ENCODE assay signal across 21 cellular contexts in genomic region chr1:220299337-220299736, GRCh38. TPM values are rescaled to one million over a fixed set of nuclear protein-coding genes. Genes with fewer than 3 reads are reported as not detected.
DNase-seq lines count a peak whose midpoint lies in the region; ATAC-seq, FAIRE-seq and TF ChIP-seq lines count a peak whose summit lies in the region.
"Had no signal": no experiment of that assay in that cellular context is flagged by ENCODE, and none has a peak within 500 bp of the region (broad histone marks: within the 10 kb centered on the region; RNA-seq: fewer than 3 reads in every experiment).

No MANE protein-coding gene starts in this region.

- H3K4me3 Mint-ChIP-seq in neural progenitor cell = no peak overlapping the region
- peak overlapping the region; percentile 27 for H3K4me3 Mint-ChIP-seq in type B pancreatic cell
- H3K4me3 Mint-ChIP-seq: CD4-positive, CD25-positive, alpha-beta regulatory T cell; CD8-positive, alpha-beta memory T cell; HFFc6 had no signal

- no peak overlapping the region for H3K4me3 ChIP-seq in K562
- H3K4me3 ChIP-seq in neural progenitor cell = no peak overlapping the region
- no peak overlapping the region for H3K4me3 ChIP-seq in left ventricle myocardium inferior

- H3K9me1 ChIP-seq in K562 (ENCODE audit: control insufficient read depth, insufficient read depth, low read length) = no peaks in the 10 kb centered on the region

- H3K4me1 ChIP-seq in K562 (replicated peaks in 1 of 2; ENCODE audit: control insufficient read depth in 2 of 2, insufficient read depth in 2 of 2, low read length in 2 of 2) = peaks cover 3 to 5% of the 10 kb centered on the region in 2 experiments; a peak in 3 of 5 replicates
- peaks cover 13% of the 10 kb centered on the region for H3K4me1 ChIP-seq in neural progenitor cell
- peaks cover 14% of the 10 kb centered on the region for H3K4me1 ChIP-seq in left ventricle myocardium inferior
- H3K4me1 ChIP-seq: BE2C had no signal

- H3K9ac ChIP-seq in K562 (ENCODE audit: insufficient read depth in 1 of 2, low read depth in 2 of 2, low read length in 2 of 2) (no peak overlapping the region), neural progenitor cell (no peak overlapping the region)

- no peaks in the 10 kb centered on the region for H3K9me3 ChIP-seq in K562 (replicated peaks; ENCODE audit: control insufficient read depth, insufficient read depth, low read depth, low read length)
- H3K9me3 ChIP-seq in neural progenitor cell (ENCODE audit: low read depth) = no peaks in the 10 kb centered on the region
- H3K9me3 ChIP-seq in left ventricle myocardium inferior (replicated peaks) = peaks cover 5% of the 10 kb centered on the region
- H3K9me3 ChIP-seq: BE2C, Caco-2 had no signal

- H3K79me2 ChIP-seq in K562 (ENCODE audit: control insufficient read depth, insufficient read depth, low read length) (no peaks in the 10 kb centered on the region), neural progenitor cell (ENCODE audit: low read depth) (no peaks in the 10 kb centered on the region)

- peaks cover 2 to 4% of the 10 kb centered on the region in 2 experiments; a peak in 2 of 5 replicates for H3K27me3 ChIP-seq in K562 (ENCODE audit: control insufficient read depth in 2 of 2, insufficient read depth in 2 of 2, low read length in 2 of 2)
- H3K27me3 ChIP-seq in neural progenitor cell = no peaks in the 10 kb centered on the region
- H3K27me3 ChIP-seq in left ventricle myocardium inferior (ENCODE audit: low read depth) = no peaks in the 10 kb centered on the region
- H3K27me3 ChIP-seq: BE2C had no signal

- H3K4me1 Mint-ChIP-seq in neural progenitor cell (peaks cover 30% of the 10 kb centered on the region), type B pancreatic cell (ENCODE audit: unreplicated experiment) (peaks cover 34% of the 10 kb centered on the region)
- H3K4me1 Mint-ChIP-seq: CD4-positive, CD25-positive, alpha-beta regulatory T cell; CD8-positive, alpha-beta memory T cell had no signal

- WGBS in K562 (ENCODE audit: insufficient coverage, low coverage, missing lambda C conversion rate) = 67% methylated on average over 7 of the region's 7 CpGs

- H3K4me2 ChIP-seq in K562 (ENCODE audit: insufficient read depth, low read length) (no peak overlapping the region), neural progenitor cell (no peak overlapping the region)

- no peak for TF ChIP-seq RAD21 in K562 (CRISPR knock-in tag; conservative IDR thresholded peaks at IDR 0.05 in 1 of 2, IDR thresholded peaks at IDR 0.05 in 1 of 2)

- H4K20me1 ChIP-seq in K562 (replicated peaks; ENCODE audit: control insufficient read depth, insufficient read depth, low read length) = no peaks in the 10 kb centered on the region
- H4K20me1 ChIP-seq in neural progenitor cell (ENCODE audit: low read depth) = no peaks in the 10 kb centered on the region

- FAIRE-seq in K562 (lab: Jason Lieb, UNC) = no peak
- no peak for FAIRE-seq in frontal cortex (lab: Jason Lieb, UNC)
- FAIRE-seq: A204.1, D721Med, G401.6, GM12891, GM19239, H54 had no signal

- in situ Hi-C loops in K562 (cut with MboI) = no loop called here

- H3K9me3 Mint-ChIP-seq in neural progenitor cell (no peaks in the 10 kb centered on the region), type B pancreatic cell (no peaks in the 10 kb centered on the region)
- H3K9me3 Mint-ChIP-seq: HFFc6 had no signal

- H3K27me3 Mint-ChIP-seq in neural progenitor cell (ENCODE audit: insufficient read depth, low read depth) (peaks cover 9% of the 10 kb centered on the region), type B pancreatic cell (no peaks in the 10 kb centered on the region)

- no peak for ATAC-seq in K562

- intact Hi-C loops in K562 (cut with micrococcal nuclease) (loop anchor here (5.0 kb wide), 3 partner anchors 38 to 433 kb away; no protein-coding TSS in a partner anchor), left ventricle myocardium inferior (cut with micrococcal nuclease) (no loop called here)

- H3K36me3 ChIP-seq in K562 (ENCODE audit: control insufficient read depth, insufficient read depth, low read length) (no peaks in the 10 kb centered on the region), neural progenitor cell (no peaks in the 10 kb centered on the region), left ventricle myocardium inferior (no peaks in the 10 kb centered on the region)
- H3K36me3 ChIP-seq: BE2C had no signal

- H3K27ac Mint-ChIP-seq in neural progenitor cell (peak overlapping the region; percentile 92), type B pancreatic cell (peak overlapping the region; percentile 90)
- H3K27ac Mint-ChIP-seq: CD4-positive, CD25-positive, alpha-beta regulatory T cell had no signal

- POLR2A ChIA-PET in K562 (lab: Yijun Ruan, JAX) = no interaction called here

- H3F3A ChIP-seq in neural progenitor cell (ENCODE audit: low read depth) = no peaks in the 10 kb centered on the region

- no TSS peak for BruUV-seq in K562 (replicated peaks; lab: Mats Ljungman, UMichigan)

- no peak for TF ChIP-seq POLR2A in K562 (conservative IDR thresholded peaks at IDR 0.05)

- DNase-seq in K562 (ENCODE audit: extremely low read depth in 1 of 4, low spot score in 3 of 4) = no peak
- no peak for DNase-seq in neural progenitor cell (ENCODE audit: low spot score)
- DNase-seq in type B pancreatic cell (ENCODE audit: extremely low spot score, unreplicated experiment) = no peak
- no peak for DNase-seq in left ventricle myocardium inferior
- no peak for DNase-seq in frontal cortex (ENCODE audit: low spot score in 2 of 2)
- no peak for DNase-seq in OCI-M1 (lab: John Stamatoyannopoulos, UW)
- DNase-seq: ACHN; BE2C; C1 segment of cervical spinal cord; Caco-2; CD4-positive, CD25-positive, alpha-beta regulatory T cell; CD8-positive, alpha-beta memory T cell; HCEC 1CT; HFFc6 had no signal

- TF ChIP-seq EP300 in K562 (IDR thresholded peaks at IDR 0.05; ENCODE audit: low read length) = no peak

- TF ChIP-seq CTCF in K562 (IDR thresholded peaks at IDR 0.05 in 2 of 3, conservative IDR thresholded peaks at IDR 0.05 in 1 of 3; ENCODE audit: insufficient read depth in 2 of 3, low read depth in 1 of 3, low read length in 3 of 3) = no peak
- TF ChIP-seq CTCF in neural progenitor cell (IDR thresholded peaks at IDR 0.05) = no peak
- TF ChIP-seq CTCF in type B pancreatic cell (conservative IDR thresholded peaks at IDR 0.05) = no peak
- no peak for TF ChIP-seq CTCF in left ventricle myocardium inferior (IDR thresholded peaks at IDR 0.05; ENCODE audit: borderline replicate concordance)

- H3K27ac ChIP-seq in K562 (ENCODE audit: extremely low read depth, low read depth, low read length) (no peak overlapping the region), neural progenitor cell (no peak overlapping the region), left ventricle myocardium inferior (replicated peaks) (no peak overlapping the region)
- H3K27ac ChIP-seq: HL-60 had no signal

- no peak overlapping the region for H2AFZ ChIP-seq in K562 (ENCODE audit: low read depth, low read length)
- H2AFZ ChIP-seq in neural progenitor cell (replicated peaks) = no peak overlapping the region

- CTCF ChIA-PET in K562 (lab: Yijun Ruan, JAX; ENCODE audit: low intra/inter-chr PET ratio) = no interaction called here

- no peaks in the 10 kb centered on the region for H3K36me3 Mint-ChIP-seq in neural progenitor cell
- H3K36me3 Mint-ChIP-seq in type B pancreatic cell = no peaks in the 10 kb centered on the region
- H3K36me3 Mint-ChIP-seq: CD4-positive, CD25-positive, alpha-beta regulatory T cell; CD8-positive, alpha-beta memory T cell had no signal

TF ChIP-seq in K562, 482 proteins besides CTCF, POLR2A, EP300 and RAD21:
- TF ChIP-seq RBBP5 (IDR thresholded peaks at IDR 0.05; ENCODE audit: borderline replicate concordance, insufficient read depth, low read length, poor library complexity, severe bottlenecking) = no peak
- TF ChIP-seq MAZ (CRISPR knock-in tag; conservative IDR thresholded peaks at IDR 0.05 in 1 of 2, IDR thresholded peaks at IDR 0.05 in 1 of 2) = 0 out of 4 replicates have a peak, but pooled peaks of 1 of the 2 experiments have one; percentile 4
- peak; percentile 70 for TF ChIP-seq PKNOX1 (IDR thresholded peaks at IDR 0.05)

RNA-seq across cellular contexts. Expression of gene RAB3GAP2, which starts 27.1 kb away (rescaled TPM):
- total RNA-seq in K562 (2011; cell fraction: chromatin; rRNA removed; ENCODE audit: low replicate concordance) = 61.7 and 148 TPM in 2 replicates
- 21.7 and 33.6 TPM in 2 replicates for total RNA-seq in K562 (2011; cell fraction: nucleolus; rRNA removed)
- total RNA-seq in K562 (2011; cell fraction: nucleoplasm; rRNA removed) = 48.9 and 50.8 TPM in 2 replicates
- total RNA-seq in K562 (2014; rRNA removed) (21.1 and 21.4 TPM in 2 replicates), K562 (2014; rRNA removed; fragmentation: Illumina TruSeq; extraction: Trizol) (39.5 and 40.1 TPM in 2 replicates), K562 (2015; rRNA removed; fragmentation: Illumina TruSeq; extraction: Trizol) (30.3 and 33.2 TPM in 2 replicates), K562 (2021) (48.7 and 50.0 TPM in 2 replicates), neural progenitor cell (ENCODE audit: low replicate concordance) (31.6 and 36.4 TPM in 2 replicates), type B pancreatic cell (ENCODE audit: low replicate concordance) (42.1 and 51.2 TPM in 2 replicates), left ventricle myocardium inferior (20.3 TPM), frontal cortex (33.0 TPM)
- polyA plus RNA-seq in K562 (2011; rRNA removed) (46.1 and 69.1 TPM in 2 replicates), K562 (2014; fragmentation: Illumina TruSeq; extraction: Trizol) (28.1 and 32.2 TPM in 2 replicates), K562 (2014; fragmentation: Nextera tagmentation; extraction: Ambion mirVana) (10 to 100 TPM; 14.1 to 17.2 TPM), K562 (2014; rRNA removed) (19.1 and 23.2 TPM in 2 replicates)
- polyA plus RNA-seq in K562 (2011; cell fraction: cytosol; rRNA removed) = 21.1 and 29.2 TPM in 2 replicates
- 49.6 and 50.5 TPM in 2 replicates for polyA plus RNA-seq in K562 (2011; cell fraction: nucleus; rRNA removed)
- polyA plus RNA-seq in K562 (2012) = 25.3 and 31.0 TPM in 2 replicates
- 224 and 294 TPM in 2 replicates for polyA minus RNA-seq in K562 (2011; rRNA and poly(A)+ RNA removed)
- 23.4 and 60.6 TPM in 2 replicates for polyA minus RNA-seq in K562 (2011; cell fraction: cytosol; rRNA and poly(A)+ RNA removed)
- 26.7 and 41.5 TPM in 2 replicates for polyA minus RNA-seq in K562 (2011; cell fraction: nucleus; rRNA and poly(A)+ RNA removed)
